ENCODE assay signal across 1 cellular context in the genomic region with DNA sequence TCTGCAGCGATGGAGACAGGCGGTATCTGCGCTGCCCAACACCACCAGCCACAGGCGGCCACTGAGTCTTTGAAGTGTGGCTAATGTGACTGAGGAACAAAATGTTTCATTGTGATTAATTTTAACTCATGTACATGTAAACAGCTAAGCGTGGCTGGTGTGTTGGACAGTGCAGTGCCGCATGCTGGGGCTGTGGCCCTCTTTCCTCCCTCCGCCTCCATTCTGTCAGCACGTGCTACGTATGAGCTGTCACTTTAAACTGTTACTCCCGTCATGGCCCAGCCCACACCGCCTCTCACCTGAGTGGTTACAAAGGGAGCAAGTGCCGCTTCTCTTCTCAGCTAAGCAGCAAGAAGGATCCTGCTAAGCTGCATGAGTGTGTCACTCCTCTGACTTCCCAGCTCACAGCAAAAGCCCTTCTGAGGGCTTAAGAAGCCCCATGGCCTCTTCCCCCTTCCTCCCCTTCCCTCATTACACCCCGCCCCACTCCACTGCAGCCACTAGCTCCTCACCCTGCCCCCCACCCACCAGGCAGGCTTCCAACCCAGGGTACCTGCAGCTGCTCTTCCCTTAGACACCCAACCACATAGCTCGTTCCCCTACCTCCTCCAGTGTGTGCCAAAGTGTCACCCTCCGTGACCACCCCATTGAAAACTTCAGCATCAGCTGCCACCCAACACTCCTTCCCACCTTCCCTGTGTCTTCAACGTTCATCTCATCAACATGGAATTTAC.
TF ChIP-seq lines count a peak whose summit lies in the region.

No MANE protein-coding gene starts in this region.

TF ChIP-seq in HepG2, 621 proteins besides CTCF, POLR2A, EP300 and RAD21 (continued from another document and continues in another):
- no peak for TF ChIP-seq ZNF414 (CRISPR knock-in tag; IDR thresholded peaks at IDR 0.05)
- TF ChIP-seq ZNF20 (CRISPR knock-in tag; IDR thresholded peaks at IDR 0.05): no peak
- no peak for TF ChIP-seq ZNF747 (CRISPR knock-in tag; IDR thresholded peaks at IDR 0.05; ENCODE audit: borderline replicate concordance)
- TF ChIP-seq SIN3B (IDR thresholded peaks at IDR 0.05; ENCODE audit: low read length): no peak
- TF ChIP-seq, protein P1, sequence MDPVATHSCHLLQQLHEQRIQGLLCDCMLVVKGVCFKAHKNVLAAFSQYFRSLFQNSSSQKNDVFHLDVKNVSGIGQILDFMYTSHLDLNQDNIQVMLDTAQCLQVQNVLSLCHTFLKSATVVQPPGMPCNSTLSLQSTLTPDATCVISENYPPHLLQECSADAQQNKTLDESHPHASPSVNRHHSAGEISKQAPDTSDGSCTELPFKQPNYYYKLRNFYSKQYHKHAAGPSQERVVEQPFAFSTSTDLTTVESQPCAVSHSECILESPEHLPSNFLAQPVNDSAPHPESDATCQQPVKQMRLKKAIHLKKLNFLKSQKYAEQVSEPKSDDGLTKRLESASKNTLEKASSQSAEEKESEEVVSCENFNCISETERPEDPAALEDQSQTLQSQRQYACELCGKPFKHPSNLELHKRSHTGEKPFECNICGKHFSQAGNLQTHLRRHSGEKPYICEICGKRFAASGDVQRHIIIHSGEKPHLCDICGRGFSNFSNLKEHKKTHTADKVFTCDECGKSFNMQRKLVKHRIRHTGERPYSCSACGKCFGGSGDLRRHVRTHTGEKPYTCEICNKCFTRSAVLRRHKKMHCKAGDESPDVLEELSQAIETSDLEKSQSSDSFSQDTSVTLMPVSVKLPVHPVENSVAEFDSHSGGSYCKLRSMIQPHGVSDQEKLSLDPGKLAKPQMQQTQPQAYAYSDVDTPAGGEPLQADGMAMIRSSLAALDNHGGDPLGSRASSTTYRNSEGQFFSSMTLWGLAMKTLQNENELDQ (CRISPR knock-in tag; IDR thresholded peaks at IDR 0.05; ENCODE audit: borderline replicate concordance): no peak
- TF ChIP-seq ZNF251 (CRISPR knock-in tag; IDR thresholded peaks at IDR 0.05): no peak
- no peak for TF ChIP-seq NFATC3 (CRISPR knock-in tag; IDR thresholded peaks at IDR 0.05)
- TF ChIP-seq, protein P2, sequence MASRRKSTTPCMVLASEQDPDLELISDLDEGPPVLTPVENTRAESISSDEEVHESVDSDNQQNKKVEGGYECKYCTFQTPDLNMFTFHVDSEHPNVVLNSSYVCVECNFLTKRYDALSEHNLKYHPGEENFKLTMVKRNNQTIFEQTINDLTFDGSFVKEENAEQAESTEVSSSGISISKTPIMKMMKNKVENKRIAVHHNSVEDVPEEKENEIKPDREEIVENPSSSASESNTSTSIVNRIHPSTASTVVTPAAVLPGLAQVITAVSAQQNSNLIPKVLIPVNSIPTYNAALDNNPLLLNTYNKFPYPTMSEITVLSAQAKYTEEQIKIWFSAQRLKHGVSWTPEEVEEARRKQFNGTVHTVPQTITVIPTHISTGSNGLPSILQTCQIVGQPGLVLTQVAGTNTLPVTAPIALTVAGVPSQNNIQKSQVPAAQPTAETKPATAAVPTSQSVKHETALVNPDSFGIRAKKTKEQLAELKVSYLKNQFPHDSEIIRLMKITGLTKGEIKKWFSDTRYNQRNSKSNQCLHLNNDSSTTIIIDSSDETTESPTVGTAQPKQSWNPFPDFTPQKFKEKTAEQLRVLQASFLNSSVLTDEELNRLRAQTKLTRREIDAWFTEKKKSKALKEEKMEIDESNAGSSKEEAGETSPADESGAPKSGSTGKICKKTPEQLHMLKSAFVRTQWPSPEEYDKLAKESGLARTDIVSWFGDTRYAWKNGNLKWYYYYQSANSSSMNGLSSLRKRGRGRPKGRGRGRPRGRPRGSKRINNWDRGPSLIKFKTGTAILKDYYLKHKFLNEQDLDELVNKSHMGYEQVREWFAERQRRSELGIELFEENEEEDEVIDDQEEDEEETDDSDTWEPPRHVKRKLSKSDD (CRISPR knock-in tag; IDR thresholded peaks at IDR 0.05; ENCODE audit: low read depth): no peak
- TF ChIP-seq, protein P3, sequence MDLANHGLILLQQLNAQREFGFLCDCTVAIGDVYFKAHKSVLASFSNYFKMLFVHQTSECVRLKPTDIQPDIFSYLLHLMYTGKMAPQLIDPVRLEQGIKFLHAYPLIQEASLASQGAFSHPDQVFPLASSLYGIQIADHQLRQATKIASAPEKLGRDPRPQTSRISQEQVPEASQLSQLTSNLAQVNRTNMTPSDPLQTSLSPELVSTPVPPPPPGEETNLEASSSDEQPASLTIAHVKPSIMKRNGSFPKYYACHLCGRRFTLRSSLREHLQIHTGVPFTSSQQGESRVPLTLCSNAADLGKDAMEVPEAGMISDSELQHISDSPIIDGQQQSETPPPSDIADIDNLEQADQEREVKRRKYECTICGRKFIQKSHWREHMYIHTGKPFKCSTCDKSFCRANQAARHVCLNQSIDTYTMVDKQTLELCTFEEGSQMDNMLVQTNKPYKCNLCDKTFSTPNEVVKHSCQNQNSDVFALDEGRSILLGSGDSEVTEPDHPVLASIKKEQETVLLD (CRISPR knock-in tag; IDR thresholded peaks at IDR 0.05; ENCODE audit: low read depth): no peak
- no peak for TF ChIP-seq FOXA1 (IDR thresholded peaks at IDR 0.05)
- no peak for TF ChIP-seq FOXA1 (CRISPR knock-in tag; IDR thresholded peaks at IDR 0.05)
- TF ChIP-seq, protein P4, sequence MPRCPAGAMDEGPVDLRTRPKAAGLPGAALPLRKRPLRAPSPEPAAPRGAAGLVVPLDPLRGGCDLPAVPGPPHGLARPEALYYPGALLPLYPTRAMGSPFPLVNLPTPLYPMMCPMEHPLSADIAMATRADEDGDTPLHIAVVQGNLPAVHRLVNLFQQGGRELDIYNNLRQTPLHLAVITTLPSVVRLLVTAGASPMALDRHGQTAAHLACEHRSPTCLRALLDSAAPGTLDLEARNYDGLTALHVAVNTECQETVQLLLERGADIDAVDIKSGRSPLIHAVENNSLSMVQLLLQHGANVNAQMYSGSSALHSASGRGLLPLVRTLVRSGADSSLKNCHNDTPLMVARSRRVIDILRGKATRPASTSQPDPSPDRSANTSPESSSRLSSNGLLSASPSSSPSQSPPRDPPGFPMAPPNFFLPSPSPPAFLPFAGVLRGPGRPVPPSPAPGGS (CRISPR knock-in tag; IDR thresholded peaks at IDR 0.05): no peak
- TF ChIP-seq ZNF530 (CRISPR knock-in tag; IDR thresholded peaks at IDR 0.05; ENCODE audit: low read depth): no peak
- TF ChIP-seq SOX6 (IDR thresholded peaks at IDR 0.05): no peak
- 0 out of 2 replicates have a peak, but pooled peaks have one; percentile 13 for TF ChIP-seq SOX6 (CRISPR knock-in tag; IDR thresholded peaks at IDR 0.05)
- peak; percentile 60 for TF ChIP-seq ZNF687 (CRISPR knock-in tag; IDR thresholded peaks at IDR 0.05)
- no peak for TF ChIP-seq SRSF4 (IDR thresholded peaks at IDR 0.05; ENCODE audit: low read depth, low read length, poor library complexity, severe bottlenecking)
- TF ChIP-seq MED13 (CRISPR knock-in tag; IDR thresholded peaks at IDR 0.05): no peak
- TF ChIP-seq, protein P5, sequence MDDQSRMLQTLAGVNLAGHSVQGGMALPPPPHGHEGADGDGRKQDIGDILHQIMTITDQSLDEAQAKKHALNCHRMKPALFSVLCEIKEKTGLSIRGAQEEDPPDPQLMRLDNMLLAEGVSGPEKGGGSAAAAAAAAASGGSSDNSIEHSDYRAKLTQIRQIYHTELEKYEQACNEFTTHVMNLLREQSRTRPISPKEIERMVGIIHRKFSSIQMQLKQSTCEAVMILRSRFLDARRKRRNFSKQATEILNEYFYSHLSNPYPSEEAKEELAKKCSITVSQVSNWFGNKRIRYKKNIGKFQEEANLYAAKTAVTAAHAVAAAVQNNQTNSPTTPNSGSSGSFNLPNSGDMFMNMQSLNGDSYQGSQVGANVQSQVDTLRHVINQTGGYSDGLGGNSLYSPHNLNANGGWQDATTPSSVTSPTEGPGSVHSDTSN (CRISPR knock-in tag; IDR thresholded peaks at IDR 0.05; ENCODE audit: borderline replicate concordance): no peak
- TF ChIP-seq ZNF75D (CRISPR knock-in tag; IDR thresholded peaks at IDR 0.05; ENCODE audit: borderline replicate concordance): no peak
- peak; percentile 28; the same call in 1 of the 2 replicates for TF ChIP-seq KDM5B (CRISPR knock-in tag; IDR thresholded peaks at IDR 0.05; ENCODE audit: borderline replicate concordance)
- TF ChIP-seq, protein P6, sequence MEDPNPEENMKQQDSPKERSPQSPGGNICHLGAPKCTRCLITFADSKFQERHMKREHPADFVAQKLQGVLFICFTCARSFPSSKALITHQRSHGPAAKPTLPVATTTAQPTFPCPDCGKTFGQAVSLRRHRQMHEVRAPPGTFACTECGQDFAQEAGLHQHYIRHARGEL (CRISPR knock-in tag; IDR thresholded peaks at IDR 0.05): no peak
- TF ChIP-seq SMAD9 (CRISPR knock-in tag; IDR thresholded peaks at IDR 0.05): no peak
- TF ChIP-seq ZNF331 (CRISPR knock-in tag; IDR thresholded peaks at IDR 0.05): no peak
- TF ChIP-seq ZNF180 (CRISPR knock-in tag; IDR thresholded peaks at IDR 0.05; ENCODE audit: borderline replicate concordance, low read depth): no peak
- TF ChIP-seq RORA (CRISPR knock-in tag; IDR thresholded peaks at IDR 0.05): no peak
- TF ChIP-seq SNAPC4 (CRISPR knock-in tag; IDR thresholded peaks at IDR 0.05): no peak
- no peak for TF ChIP-seq NFKBIZ (CRISPR knock-in tag; IDR thresholded peaks at IDR 0.05)
- TF ChIP-seq ETV6 (CRISPR knock-in tag; conservative IDR thresholded peaks at IDR 0.05): no peak
- TF ChIP-seq RFX3 (CRISPR knock-in tag; IDR thresholded peaks at IDR 0.05): no peak
- no peak for TF ChIP-seq POLR2AphosphoS5 (IDR thresholded peaks at IDR 0.05; ENCODE audit: low read depth, low read length)
- TF ChIP-seq NFE2L1 (CRISPR knock-in tag; IDR thresholded peaks at IDR 0.05; ENCODE audit: borderline replicate concordance): no peak
- no peak for TF ChIP-seq ZMYM4 (CRISPR knock-in tag; IDR thresholded peaks at IDR 0.05)
- TF ChIP-seq TAF15 (IDR thresholded peaks at IDR 0.05; ENCODE audit: low read depth, low read length, poor library complexity, severe bottlenecking): no peak
- TF ChIP-seq, protein P7, sequence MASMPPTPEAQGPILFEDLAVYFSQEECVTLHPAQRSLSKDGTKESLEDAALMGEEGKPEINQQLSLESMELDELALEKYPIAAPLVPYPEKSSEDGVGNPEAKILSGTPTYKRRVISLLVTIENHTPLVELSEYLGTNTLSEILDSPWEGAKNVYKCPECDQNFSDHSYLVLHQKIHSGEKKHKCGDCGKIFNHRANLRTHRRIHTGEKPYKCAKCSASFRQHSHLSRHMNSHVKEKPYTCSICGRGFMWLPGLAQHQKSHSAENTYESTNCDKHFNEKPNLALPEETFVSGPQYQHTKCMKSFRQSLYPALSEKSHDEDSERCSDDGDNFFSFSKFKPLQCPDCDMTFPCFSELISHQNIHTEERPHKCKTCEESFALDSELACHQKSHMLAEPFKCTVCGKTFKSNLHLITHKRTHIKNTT (CRISPR knock-in tag; IDR thresholded peaks at IDR 0.05): no peak
